ENCODE assay signal across 11 cellular contexts in the genomic region with DNA sequence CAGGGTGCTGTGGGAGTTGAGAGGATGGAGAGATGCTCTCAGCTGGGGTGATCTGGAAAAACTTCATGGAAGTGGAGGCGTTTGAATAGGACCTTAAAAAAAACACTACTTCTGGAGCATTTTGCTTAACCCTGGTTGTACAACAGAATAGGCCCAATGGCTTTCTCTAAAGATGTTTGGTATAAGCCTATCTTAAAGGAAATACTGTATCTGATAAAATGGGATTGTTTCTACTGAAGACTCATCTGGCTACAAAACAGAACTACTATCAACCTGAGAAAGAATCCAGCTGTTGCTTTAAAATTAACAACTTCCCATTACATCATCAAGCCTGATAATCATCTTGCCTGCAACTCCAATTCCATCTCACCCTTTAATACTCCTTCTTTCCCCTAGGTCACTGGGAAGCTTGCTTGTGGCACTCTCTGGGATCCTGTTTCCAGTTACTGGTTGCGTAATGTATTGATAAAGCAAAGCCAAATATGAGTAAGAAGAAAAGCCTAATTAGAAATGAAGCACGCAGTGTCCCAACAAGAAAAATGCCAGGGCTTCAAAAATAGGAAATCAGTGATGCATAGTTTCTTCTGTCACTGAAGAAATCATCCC. TPM values are rescaled to one million over a fixed set of nuclear protein-coding genes. Genes with fewer than 3 reads are reported as not detected.
DNase-seq lines count a peak whose midpoint lies in the region; ATAC-seq, FAIRE-seq and TF ChIP-seq lines count a peak whose summit lies in the region.
"Not testable (repeated sequence)": the region's sequence is repeated elsewhere in the genome, so short reads cannot be mapped to it uniquely, and the experiment has no call there.
"Had no signal": no experiment of that assay in that cellular context is flagged by ENCODE, and none has a peak within 500 bp of the region (broad histone marks: within the 10 kb centered on the region; RNA-seq: fewer than 3 reads in every experiment).

No MANE protein-coding gene starts in this region.

- H3K4me1 ChIP-seq in right cardiac atrium (ENCODE audit: control insufficient read depth, insufficient read depth, low read length); pancreas; uterus: not testable (repeated sequence)

- not testable (repeated sequence) for H3K36me3 ChIP-seq in pancreas, uterus

- not testable (repeated sequence) for FAIRE-seq in pancreas (lab: Jason Lieb, UNC)

- H3K27ac ChIP-seq in AG04450 (ENCODE audit: low read depth, low read length) (peak overlapping the region; percentile 31), uterus (peak overlapping the region; percentile 36 to 38)
- not testable (repeated sequence) for H3K27ac ChIP-seq in right cardiac atrium (ENCODE audit: low read length); pancreas

- CTCF ChIA-PET in AG04450 (lab: Charles Lee) = not testable (repeated sequence)

- not testable (repeated sequence) for H3K27me3 Mint-ChIP-seq in chondrocyte (ENCODE audit: low read depth)

- POLR2A ChIA-PET in AG04450 (lab: Yijun Ruan, JAX) = not testable (repeated sequence)

- not testable (repeated sequence) for TF ChIP-seq POLR2A in uterus (IDR thresholded peaks at IDR 0.05)

- peaks cover 51% of the 10 kb centered on the region for H3K4me1 Mint-ChIP-seq in chondrocyte (ENCODE audit: low read depth)

- ATAC-seq in right cardiac atrium = peak; percentile 82 to 89
- peak; percentile 70 to 86 (median 82) for ATAC-seq in pancreas

- H3K4me3 ChIP-seq in AG04450 (ENCODE audit: low read depth, low read length); fibroblast of villous mesenchyme (ENCODE audit: low read depth, low read length); right cardiac atrium (ENCODE audit: low read length); pancreas; uterus: not testable (repeated sequence)

- peak overlapping the region; percentile 63 for H3K27ac Mint-ChIP-seq in chondrocyte (ENCODE audit: unreplicated experiment)

- intact Hi-C loops in right cardiac atrium (cut with DNase I); pancreas (cut with DNase I); uterus (cut with DNase I; ENCODE audit: low total_unique reads): not testable (repeated sequence)

- H3K9me3 Mint-ChIP-seq in chondrocyte (ENCODE audit: low read depth) = not testable (repeated sequence)

- H3K27me3 ChIP-seq in AG04450 (ENCODE audit: control insufficient read depth, insufficient read depth, low read length); right cardiac atrium (ENCODE audit: control insufficient read depth, insufficient read depth); pancreas; uterus: not testable (repeated sequence)

- not testable (repeated sequence) for H3K9me3 ChIP-seq in AG04450 (ENCODE audit: control insufficient read depth, insufficient read depth, low read length); right cardiac atrium (ENCODE audit: control insufficient read depth, low read length); pancreas; uterus

- 53% methylated on average over 3 of the region's 3 CpGs for WGBS in right cardiac atrium
- 35 to 54% methylated on average over 3 of the region's 3 CpGs for WGBS in pancreas, 2 donors

- not testable (repeated sequence) for H3K36me3 Mint-ChIP-seq in chondrocyte (ENCODE audit: low read depth)

- TF ChIP-seq CTCF in AG04450 (IDR thresholded peaks at IDR 0.05; ENCODE audit: low read depth, low read length); chondrocyte (IDR thresholded peaks at IDR 0.05); fibroblast of villous mesenchyme (IDR thresholded peaks at IDR 0.05; ENCODE audit: insufficient read depth, low read depth, low read length); pancreas (IDR thresholded peaks at IDR 0.05); uterus (IDR thresholded peaks at IDR 0.05): not testable (repeated sequence)

- not testable (repeated sequence) for H3K4me3 Mint-ChIP-seq in chondrocyte (ENCODE audit: unreplicated experiment)

- DNase-seq in AG04450 (ENCODE audit: low read depth, low spot score); chondrocyte (ENCODE audit: low spot score): not testable (repeated sequence)
- peak; percentile 93 for DNase-seq in HCEC 1CT
- DNase-seq in RPMI7951 (ENCODE audit: low read depth) = peak; percentile 50
- peak; percentile 97 for DNase-seq in fibroblast of villous mesenchyme (ENCODE audit: low read depth)
- DNase-seq in right cardiac atrium = peak in 1 of 3 donors; percentile 8
- DNase-seq in pancreas = peak in 2 of 6 donors; percentile 13
- DNase-seq in uterus = peak in 1 of 2 donors; percentile 45

RNA-seq across cellular contexts. Expression of a gene that starts 56.2 kb away (rescaled TPM):
- polyA plus RNA-seq in AG04450 (2011; rRNA removed) (194 and 206 TPM in 2 replicates), right cardiac atrium (275 TPM), pancreas (10 to 100 TPM; 17.0 to 54.6 TPM)
- 172 and 200 TPM in 2 replicates for polyA minus RNA-seq in AG04450 (2011; rRNA and poly(A)+ RNA removed)
- 16.9 and 21.0 TPM in 2 replicates for total RNA-seq in RPMI7951 (2014; rRNA removed; shearing (Covaris generic))
- total RNA-seq in chondrocyte (523 to 556 TPM (median 539 TPM) in 3 replicates), fibroblast of villous mesenchyme (149 and 163 TPM in 2 replicates), right cardiac atrium (100 to 1,000 TPM in 1 of 4 donors, 10 to 100 TPM in 3; 23.8 to 112 (median 36.2) TPM), pancreas (10 to 100 TPM; 11.5 to 37.7 (median 19.1) TPM), uterus (100 to 1,000 TPM in 2 of 4 donors, 10 to 100 TPM in 2; 28.2 to 324 (median 134) TPM)
- total RNA-seq: activated CD4-positive, alpha-beta memory T cell treated with anti-CD3 and anti-CD28 coated beads, Interleukin-2, amount 10 ng/mL, durations not matched to agents 7 days and 5 days; CD8-positive, alpha-beta T cell had no signal
- polyA plus RNA-seq: IgD-negative memory B cell had no signal

RNA-seq across cellular contexts. Expression of a gene that starts 59.4 kb away (rescaled TPM):
- 83.7 and 102 TPM in 2 replicates for polyA plus RNA-seq in AG04450 (2011; rRNA removed)
- 67.6 and 85.8 TPM in 2 replicates for polyA minus RNA-seq in AG04450 (2011; rRNA and poly(A)+ RNA removed)
- 18.1 and 25.5 TPM in 2 replicates for total RNA-seq in RPMI7951 (2014; rRNA removed; shearing (Covaris generic))
- total RNA-seq in chondrocyte = 91.8 to 93.0 TPM (median 92.7 TPM) in 3 replicates
- total RNA-seq in fibroblast of villous mesenchyme = 135 and 259 TPM in 2 replicates
- 10 to 100 TPM in 1 of 4 donors, 1 to 10 TPM in 3; 4.5 to 10.1 (median 5.8) TPM for total RNA-seq in right cardiac atrium
- polyA plus RNA-seq in right cardiac atrium = 3.8 TPM
- total RNA-seq in pancreas = 10 to 100 TPM; 20.9 to 34.2 (median 23.6) TPM
- 10 to 100 TPM in 1 of 2 donors, 1 to 10 TPM in 1; 8.1 to 11.5 TPM for polyA plus RNA-seq in pancreas
- total RNA-seq in uterus = 10 to 100 TPM; 12.9 to 28.9 (median 18.2) TPM
- total RNA-seq: activated CD4-positive, alpha-beta memory T cell treated with anti-CD3 and anti-CD28 coated beads, Interleukin-2, amount 10 ng/mL, durations not matched to agents 7 days and 5 days; CD8-positive, alpha-beta T cell had no signal
